ENCODE assay signal across 8 cellular contexts in genomic region chr9:37464006-37464405, GRCh38. TPM values are rescaled to one million over a fixed set of nuclear protein-coding genes. Genes with fewer than 3 reads are reported as not detected.
DNase-seq lines count a peak whose midpoint lies in the region; ATAC-seq and TF ChIP-seq lines count a peak whose summit lies in the region.

No MANE protein-coding gene starts in this region.

- H3K4me1 Mint-ChIP-seq in activated CD4-positive, alpha-beta memory T cell treated with anti-CD3 and anti-CD28 coated beads, Interleukin-2, amount 10 ng/mL, durations not matched to agents 7 days and 5 days = peaks cover 34% of the 10 kb centered on the region
- H3K4me1 Mint-ChIP-seq in stimulated activated effector memory CD8-positive, alpha-beta T cell treated with anti-CD3 and anti-CD28 coated beads, Interleukin-12 subunit alpha, Interleukin-12 subunit beta, amount 100 ng/mL, for 72 hours = peaks cover 27% of the 10 kb centered on the region

- peak overlapping the region; percentile 83 for H3K4me3 Mint-ChIP-seq in activated CD4-positive, alpha-beta memory T cell treated with anti-CD3 and anti-CD28 coated beads, Interleukin-2, amount 10 ng/mL, durations not matched to agents 7 days and 5 days
- H3K4me3 Mint-ChIP-seq in stimulated activated effector memory CD8-positive, alpha-beta T cell treated with anti-CD3 and anti-CD28 coated beads, Interleukin-12 subunit alpha, Interleukin-12 subunit beta, amount 100 ng/mL, for 72 hours = peak overlapping the region; percentile 94

- H3K27ac Mint-ChIP-seq in activated CD4-positive, alpha-beta memory T cell treated with anti-CD3 and anti-CD28 coated beads, Interleukin-2, amount 10 ng/mL, durations not matched to agents 7 days and 5 days = peak overlapping the region; percentile 89
- peak overlapping the region; percentile 97 for H3K27ac Mint-ChIP-seq in stimulated activated effector memory CD8-positive, alpha-beta T cell treated with anti-CD3 and anti-CD28 coated beads, Interleukin-12 subunit alpha, Interleukin-12 subunit beta, amount 100 ng/mL, for 72 hours

- CTCF ChIA-PET in activated CD4-positive, alpha-beta memory T cell treated with anti-CD3 and anti-CD28 coated beads, Interleukin-2, amount 10 ng/mL, durations not matched to agents 7 days and 5 days (lab: Charles Lee) = no interaction called here

- DNase-seq in HFF-Myc (ENCODE audit: extremely low read depth, low read depth) (no peak), hepatocyte (ENCODE audit: low spot score) (no peak), DMS 273 treated with DMSO at 0.1 percent for 48 hours (lab: John Stamatoyannopoulos, UW) (no peak), middle frontal gyrus (ENCODE audit: extremely low spot score, low spot score) (no peak), DMS79 (lab: John Stamatoyannopoulos, UW) (no peak)
- DNase-seq in activated CD4-positive, alpha-beta memory T cell treated with anti-CD3 and anti-CD28 coated beads, Interleukin-2, amount 10 ng/mL, durations not matched to agents 7 days and 5 days = no peak
- no peak for DNase-seq in stimulated activated effector memory CD8-positive, alpha-beta T cell treated with anti-CD3 and anti-CD28 coated beads, Interleukin-12 subunit alpha, Interleukin-12 subunit beta, amount 100 ng/mL, for 72 hours (ENCODE audit: low spot score in 2 of 2)

- H2AFZ ChIP-seq in hepatocyte = peak overlapping the region; percentile 23

- no peak for ATAC-seq in stimulated activated effector memory CD8-positive, alpha-beta T cell treated with anti-CD3 and anti-CD28 coated beads, Interleukin-12 subunit alpha, Interleukin-12 subunit beta, amount 100 ng/mL, for 72 hours
- ATAC-seq in GM21528 (IDR thresholded peaks at IDR 0.05; ENCODE audit: low FRiP score, unreplicated experiment) = no peak

- H3K9me3 ChIP-seq in hepatocyte (ENCODE audit: low read depth) = no peaks in the 10 kb centered on the region

- POLR2A ChIA-PET in activated CD4-positive, alpha-beta memory T cell treated with anti-CD3 and anti-CD28 coated beads, Interleukin-2, amount 10 ng/mL, durations not matched to agents 7 days and 5 days (lab: Charles Lee) = interaction anchor here (0.6 to 5.8 kb wide), 7 partner anchors 13 to 337 kb away, joined by 3 to 75 read pairs (median 3); partner anchors contain the start of genes DCAF10, GRHPR, POLR1E and TOMM5

- H3K4me3 ChIP-seq in HFF-Myc (replicated peaks; ENCODE audit: low read depth, low read length) = peak overlapping the region; percentile 91
- H3K4me3 ChIP-seq in hepatocyte = peak overlapping the region; percentile 72

- peaks cover 31% of the 10 kb centered on the region for H4K20me1 ChIP-seq in hepatocyte (ENCODE audit: insufficient read depth, poor library complexity, severe bottlenecking)

- TF ChIP-seq CTCF in HFF-Myc (IDR thresholded peaks at IDR 0.05; ENCODE audit: low read depth, low read length, missing control alignments) (no peak), hepatocyte (IDR thresholded peaks at IDR 0.05; ENCODE audit: poor library complexity) (no peak)

- H3K9me2 ChIP-seq in hepatocyte (replicated peaks; ENCODE audit: insufficient read depth) = no peaks in the 10 kb centered on the region

- WGBS in hepatocyte (ENCODE audit: low lambda C conversion rate, missing lambda C conversion rate) = 18% methylated on average over 3 of the region's 3 CpGs

- no peaks in the 10 kb centered on the region for H3K27me3 ChIP-seq in hepatocyte

- H3K4me2 ChIP-seq in hepatocyte = peak overlapping the region; percentile 82

- no peaks in the 10 kb centered on the region for H3K36me3 ChIP-seq in hepatocyte (replicated peaks; ENCODE audit: insufficient read depth, low read depth)

- peaks cover 14% of the 10 kb centered on the region for H3K4me1 ChIP-seq in hepatocyte (ENCODE audit: insufficient read depth)

- no peaks in the 10 kb centered on the region for H3K27me3 Mint-ChIP-seq in activated CD4-positive, alpha-beta memory T cell treated with anti-CD3 and anti-CD28 coated beads, Interleukin-2, amount 10 ng/mL, durations not matched to agents 7 days and 5 days

- H3K79me2 ChIP-seq in hepatocyte = peaks cover 54% of the 10 kb centered on the region

- H3K9me3 Mint-ChIP-seq in activated CD4-positive, alpha-beta memory T cell treated with anti-CD3 and anti-CD28 coated beads, Interleukin-2, amount 10 ng/mL, durations not matched to agents 7 days and 5 days = no peaks in the 10 kb centered on the region
- H3K9me3 Mint-ChIP-seq in stimulated activated effector memory CD8-positive, alpha-beta T cell treated with anti-CD3 and anti-CD28 coated beads, Interleukin-12 subunit alpha, Interleukin-12 subunit beta, amount 100 ng/mL, for 72 hours = no peaks in the 10 kb centered on the region

- peaks cover 5% of the 10 kb centered on the region for H3K36me3 Mint-ChIP-seq in activated CD4-positive, alpha-beta memory T cell treated with anti-CD3 and anti-CD28 coated beads, Interleukin-2, amount 10 ng/mL, durations not matched to agents 7 days and 5 days (ENCODE audit: low read depth)
- peaks cover 49% of the 10 kb centered on the region for H3K36me3 Mint-ChIP-seq in stimulated activated effector memory CD8-positive, alpha-beta T cell treated with anti-CD3 and anti-CD28 coated beads, Interleukin-12 subunit alpha, Interleukin-12 subunit beta, amount 100 ng/mL, for 72 hours

- peak overlapping the region; percentile 97 for H3K27ac ChIP-seq in hepatocyte

RNA-seq across cellular contexts. Expression of gene ZBTB5, which starts 1.2 kb away (rescaled TPM):
- total RNA-seq in activated CD4-positive, alpha-beta memory T cell treated with anti-CD3 and anti-CD28 coated beads, Interleukin-2, amount 10 ng/mL, durations not matched to agents 7 days and 5 days = 10 to 100 TPM; 10.5 to 10.6 TPM
- 16.1 and 21.8 TPM in 2 replicates for total RNA-seq in hepatocyte
- polyA plus RNA-seq in hepatocyte = 3.8 and 4.3 TPM in 2 replicates

RNA-seq across cellular contexts. Expression of gene POLR1E, which starts 21.7 kb away (rescaled TPM):
- total RNA-seq in activated CD4-positive, alpha-beta memory T cell treated with anti-CD3 and anti-CD28 coated beads, Interleukin-2, amount 10 ng/mL, durations not matched to agents 7 days and 5 days = 10 to 100 TPM; 27.6 to 29.2 TPM
- total RNA-seq in hepatocyte = 13.3 and 13.6 TPM in 2 replicates
- polyA plus RNA-seq in hepatocyte = 6.5 and 8.4 TPM in 2 replicates

RNA-seq across cellular contexts. Expression of gene GRHPR, which starts 41.5 kb away (rescaled TPM):
- total RNA-seq in activated CD4-positive, alpha-beta memory T cell treated with anti-CD3 and anti-CD28 coated beads, Interleukin-2, amount 10 ng/mL, durations not matched to agents 7 days and 5 days = 10 to 100 TPM; 51.2 to 51.5 TPM
- 164 and 168 TPM in 2 replicates for total RNA-seq in hepatocyte
- 119 and 137 TPM in 2 replicates for polyA plus RNA-seq in hepatocyte
